ENCODE assay signal across 22 cellular contexts in the genomic region with DNA sequence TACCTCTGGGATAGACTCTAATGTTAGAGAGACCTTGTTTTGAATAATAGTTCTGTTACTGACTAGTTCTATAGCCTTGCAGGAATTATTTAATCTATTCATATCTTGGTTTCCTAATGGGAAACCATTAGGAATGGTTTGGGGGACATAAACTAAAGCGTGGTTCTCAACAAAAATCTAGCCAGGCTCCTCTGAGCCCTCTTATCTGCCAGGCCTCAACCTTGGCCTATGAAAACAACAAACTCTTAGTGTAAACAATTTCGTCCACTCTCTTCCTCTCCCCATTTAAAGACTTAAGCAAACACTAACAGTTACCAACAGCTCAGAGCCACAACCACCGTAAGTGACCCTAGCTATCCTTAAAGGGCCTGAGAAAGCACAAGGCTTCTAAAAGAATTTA.
"Had no signal": no experiment of that assay in that cellular context is flagged by ENCODE, and none has a peak within 500 bp of the region (broad histone marks: within the 10 kb centered on the region; RNA-seq: fewer than 3 reads in every experiment).

No MANE protein-coding gene starts in this region.

- H3K36me3 ChIP-seq: colonic mucosa, esophagus muscularis mucosa, gastroesophageal sphincter, heart left ventricle, left lung, prostate gland, right atrium auricular region, sigmoid colon, spleen, tibial artery had no signal

- H3K9me3 ChIP-seq: colonic mucosa, esophagus muscularis mucosa, gastroesophageal sphincter, heart left ventricle, left lung, prostate gland, right atrium auricular region, sigmoid colon, spleen, testis, tibial artery had no signal

- H3K4me1 ChIP-seq: colonic mucosa, esophagus muscularis mucosa, foreskin keratinocyte, gastroesophageal sphincter, heart left ventricle, left lung, parathyroid adenoma, prostate gland, right atrium auricular region, sigmoid colon, spleen, testis, tibial artery had no signal

- H3K79me2 ChIP-seq: parathyroid adenoma had no signal

- ATAC-seq: foreskin keratinocyte; gastroesophageal sphincter; heart left ventricle; left cardiac atrium; left lung; natural killer cell; stimulated activated memory B cell treated with anti-CD40 and anti-IgM and Interleukin-4, amounts not matched to agents 10 μg/mL and 1 μg/mL and 100 μg/mL, for 72 hours; stimulated activated naive CD8-positive, alpha-beta T cell treated with anti-CD3 and anti-CD28 coated beads, Interleukin-15, Interleukin-2, amounts not matched to agents 100 U/mL and 50 U/mL, for 24 hours had no signal

- H3K4me3 ChIP-seq: colonic mucosa, esophagus muscularis mucosa, gastroesophageal sphincter, heart left ventricle, left lung, prostate gland, right atrium auricular region, sigmoid colon, spleen, testis, tibial artery had no signal

- H3K27me3 ChIP-seq: colonic mucosa, esophagus muscularis mucosa, foreskin keratinocyte, gastroesophageal sphincter, heart left ventricle, left lung, right atrium auricular region, sigmoid colon, spleen, testis, tibial artery had no signal

- H3K9ac ChIP-seq: parathyroid adenoma had no signal

- DNase-seq: colonic mucosa; effector CD8-positive, alpha-beta T cell; foreskin keratinocyte; heart left ventricle; hippocampal formation; left cardiac atrium; left lung; mammary epithelial cell; natural killer cell; sigmoid colon; spleen; stimulated activated CD4-positive, alpha-beta T cell treated with anti-CD3 and anti-CD28 coated beads, Interleukin-4, amount 100 ng/mL, for 4 hours; stimulated activated naive CD8-positive, alpha-beta T cell treated with anti-CD3 and anti-CD28 coated beads, Interleukin-15, Interleukin-2, amounts not matched to agents 100 U/mL and 50 U/mL, for 24 hours; substantia nigra; testis; tibial artery had no signal

- H2AFZ ChIP-seq: parathyroid adenoma had no signal

- H3K27ac ChIP-seq: colonic mucosa, esophagus muscularis mucosa, foreskin keratinocyte, gastroesophageal sphincter, heart left ventricle, left lung, parathyroid adenoma, prostate gland, right atrium auricular region, sigmoid colon, spleen, testis, tibial artery had no signal
